Comparison of ENCODE assay signal across 8 cellular contexts in the genomic region with DNA sequence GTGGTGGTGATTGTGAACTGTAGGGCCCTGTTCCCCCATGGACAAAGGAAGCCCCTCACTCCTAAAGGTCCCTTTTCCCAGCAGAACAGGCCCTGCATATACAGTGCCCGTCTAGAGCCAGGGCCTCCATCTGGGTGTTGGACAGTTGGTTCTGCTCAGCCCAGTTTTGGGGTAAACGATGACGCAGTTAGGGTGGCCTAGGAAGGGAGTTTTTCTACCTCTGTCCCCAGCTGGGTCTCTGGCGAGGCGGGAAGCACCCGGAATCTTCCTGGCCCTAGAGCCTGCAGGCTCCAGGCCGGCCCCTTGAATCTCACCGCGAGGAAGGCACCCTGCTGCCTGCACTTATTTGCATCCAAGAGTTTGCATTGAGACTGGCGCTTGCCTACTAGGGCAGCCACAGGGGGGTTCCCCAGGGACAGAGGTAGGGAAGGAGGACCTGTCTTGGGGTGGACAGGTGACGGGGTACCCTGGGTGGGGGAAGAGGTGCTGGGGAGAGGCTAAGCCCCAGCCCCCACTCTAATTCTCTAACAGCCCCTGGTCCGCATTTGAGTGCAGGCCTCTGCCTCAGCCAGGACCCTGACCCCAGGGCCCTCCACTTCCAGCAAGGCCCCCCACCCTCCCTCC. TPM values are rescaled to one million over a fixed set of nuclear protein-coding genes. Genes with fewer than 3 reads are reported as not detected.
DNase-seq lines count a peak whose midpoint lies in the region; ATAC-seq and FAIRE-seq lines count a peak whose summit lies in the region.

No MANE protein-coding gene starts in this region.

- H3K9me3 Mint-ChIP-seq in T-helper 2 cell treated with Interferon-gamma antibody and Interleukin-4, amounts not matched to agents 5 μg/mL and 100 μg/mL, for 36 hours = no peaks in the 10 kb centered on the region
- no peaks in the 10 kb centered on the region for H3K9me3 Mint-ChIP-seq in natural killer cell treated with Interleukin-12 subunit alpha and Interleukin-12 subunit beta and Interleukin-15 and Interleukin-18, amount 100 ng/mL, for 72 hours

- peak; percentile 63 for ATAC-seq in HG03280 (IDR thresholded peaks at IDR 0.05; ENCODE audit: unreplicated experiment)
- peak; percentile 11 to 17 for ATAC-seq in natural killer cell treated with Interleukin-12 subunit alpha and Interleukin-12 subunit beta and Interleukin-15 and Interleukin-18, amount 100 ng/mL, for 72 hours

- H3K4me1 Mint-ChIP-seq in T-helper 2 cell treated with Interferon-gamma antibody and Interleukin-4, amounts not matched to agents 5 μg/mL and 100 μg/mL, for 36 hours (ENCODE audit: low read depth) = peaks cover 20% of the 10 kb centered on the region
- peaks cover 13 to 15% of the 10 kb centered on the region in 2 donors for H3K4me1 Mint-ChIP-seq in natural killer cell treated with Interleukin-12 subunit alpha and Interleukin-12 subunit beta and Interleukin-15 and Interleukin-18, amount 100 ng/mL, for 72 hours (ENCODE audit: low read depth in 2 of 2)

- peaks cover 6% of the 10 kb centered on the region for H3K27me3 Mint-ChIP-seq in T-helper 2 cell treated with Interferon-gamma antibody and Interleukin-4, amounts not matched to agents 5 μg/mL and 100 μg/mL, for 36 hours (ENCODE audit: low read depth)
- peaks cover 0 to 1% of the 10 kb centered on the region in 2 donors for H3K27me3 Mint-ChIP-seq in natural killer cell treated with Interleukin-12 subunit alpha and Interleukin-12 subunit beta and Interleukin-15 and Interleukin-18, amount 100 ng/mL, for 72 hours

- no peak for FAIRE-seq in frontal cortex (lab: Jason Lieb, UNC)

- peak overlapping the region; percentile 63 for H3K4me3 Mint-ChIP-seq in T-helper 2 cell treated with Interferon-gamma antibody and Interleukin-4, amounts not matched to agents 5 μg/mL and 100 μg/mL, for 36 hours
- peak overlapping the region; percentile 12 for H3K4me3 Mint-ChIP-seq in natural killer cell treated with Interleukin-12 subunit alpha and Interleukin-12 subunit beta and Interleukin-15 and Interleukin-18, amount 100 ng/mL, for 72 hours

- peak overlapping the region; percentile 64 for H3K27ac ChIP-seq in epithelial cell of prostate

- DNase-seq in COLO668 (lab: John Stamatoyannopoulos, UW; ENCODE audit: unreplicated experiment) (peak; percentile 53), GM19238 (ENCODE audit: insufficient read length, low spot score) (peak; percentile 61), epithelial cell of prostate (ENCODE audit: low read depth, low spot score) (no peak), frontal cortex (ENCODE audit: low spot score in 2 of 2) (no peak), HK-2 (ENCODE audit: unreplicated experiment) (no peak)
- no peak for DNase-seq in T-helper 2 cell treated with Interferon-gamma antibody and Interleukin-4, amounts not matched to agents 5 μg/mL and 100 μg/mL, for 36 hours (ENCODE audit: low spot score)
- no peak for DNase-seq in natural killer cell treated with Interleukin-12 subunit alpha and Interleukin-12 subunit beta and Interleukin-15 and Interleukin-18, amount 100 ng/mL, for 72 hours (ENCODE audit: low spot score)

- H3K36me3 Mint-ChIP-seq in T-helper 2 cell treated with Interferon-gamma antibody and Interleukin-4, amounts not matched to agents 5 μg/mL and 100 μg/mL, for 36 hours (ENCODE audit: low read depth) = peaks cover 10% of the 10 kb centered on the region
- H3K36me3 Mint-ChIP-seq in natural killer cell treated with Interleukin-12 subunit alpha and Interleukin-12 subunit beta and Interleukin-15 and Interleukin-18, amount 100 ng/mL, for 72 hours = no peaks in the 10 kb centered on the region

- peak overlapping the region; percentile 79 for H3K27ac Mint-ChIP-seq in T-helper 2 cell treated with Interferon-gamma antibody and Interleukin-4, amounts not matched to agents 5 μg/mL and 100 μg/mL, for 36 hours
- H3K27ac Mint-ChIP-seq in natural killer cell treated with Interleukin-12 subunit alpha and Interleukin-12 subunit beta and Interleukin-15 and Interleukin-18, amount 100 ng/mL, for 72 hours = peak overlapping the region; percentile 7 to 8

RNA-seq across cellular contexts. Expression of gene MTA3, which starts 0.5 kb away (rescaled TPM):
- total RNA-seq in natural killer cell treated with Interleukin-12 subunit alpha and Interleukin-12 subunit beta and Interleukin-15 and Interleukin-18, amount 100 ng/mL, for 72 hours = 10 to 100 TPM; 18.7 to 21.2 TPM
- 30.6 TPM for total RNA-seq in frontal cortex

Comparison
In these comparisons a context has a peak if more than half of its experiments do, and no peak if none do; other contexts are left out.
1. DNase-seq: peak in COLO668 (single experiment) and GM19238 (single experiment); none in T-helper 2 cell treated with Interferon-gamma antibody and Interleukin-4, amounts not matched to agents 5 μg/mL and 100 μg/mL, for 36 hours (single experiment), epithelial cell of prostate (single experiment), natural killer cell treated with Interleukin-12 subunit alpha and Interleukin-12 subunit beta and Interleukin-15 and Interleukin-18, amount 100 ng/mL, for 72 hours (single experiment), frontal cortex (0 of 2) and HK-2 (single experiment).